In genomic region chr3:41866298-41866697, GRCh38 we compare ENCODE assay signal across 31 cellular contexts.
DNase-seq lines count a peak whose midpoint lies in the region; ATAC-seq, FAIRE-seq and TF ChIP-seq lines count a peak whose summit lies in the region.
"Had no signal": no experiment of that assay in that cellular context is flagged by ENCODE, and none has a peak within 500 bp of the region (broad histone marks: within the 10 kb centered on the region; RNA-seq: fewer than 3 reads in every experiment).

No MANE protein-coding gene starts in this region.

- no peak overlapping the region for H3K27ac ChIP-seq in K562 (ENCODE audit: extremely low read depth, low read depth, low read length)
- H3K27ac ChIP-seq: 22Rv1; A549; BLaER1; BLaER1 treated with 17β-estradiol and CSF1 and Interleukin-3, amounts not matched to agents 10 nM and 100 nM; C4-2B had no signal

- H2AFZ ChIP-seq in K562 (ENCODE audit: low read depth, low read length): no peak overlapping the region

- no peak for TF ChIP-seq EP300 in K562 (IDR thresholded peaks at IDR 0.05; ENCODE audit: low read length)

- FAIRE-seq in K562 (lab: Jason Lieb, UNC) (no peak), urothelium cell line (lab: Jason Lieb, UNC) (peak; percentile 5)
- FAIRE-seq: A204.1, A549, D721Med had no signal

- H3K79me2 ChIP-seq in K562 (ENCODE audit: control insufficient read depth, insufficient read depth, low read length): no peaks in the 10 kb centered on the region

- no TSS peak for BruUV-seq in K562 (replicated peaks; lab: Mats Ljungman, UMichigan)

- POLR2A ChIA-PET in K562 (lab: Yijun Ruan, JAX): no interaction called here

- in situ Hi-C loops in K562 (cut with MboI): loop anchor here (10.0 kb wide), 1 partner anchor 161 kb away; no protein-coding TSS in a partner anchor

- H3K27me3 ChIP-seq in K562 (ENCODE audit: control insufficient read depth in 2 of 2, insufficient read depth in 2 of 2, low read length in 2 of 2): 0 out of 5 replicates have a peak, but pooled peaks cover 0 to 7% of the 10 kb centered on the region in 2 experiments
- H3K27me3 ChIP-seq: BE2C; BLaER1; BLaER1 treated with 17β-estradiol and CSF1 and Interleukin-3, amounts not matched to agents 10 nM and 100 nM had no signal

- H4K20me1 ChIP-seq in K562 (replicated peaks; ENCODE audit: control insufficient read depth, insufficient read depth, low read length): no peaks in the 10 kb centered on the region
- H4K20me1 ChIP-seq: BLaER1; BLaER1 treated with 17β-estradiol and CSF1 and Interleukin-3, amounts not matched to agents 10 nM and 100 nM had no signal

- no peak overlapping the region for H3K4me3 ChIP-seq in K562
- H3K4me3 ChIP-seq: A549; BLaER1; BLaER1 treated with 17β-estradiol and CSF1 and Interleukin-3, amounts not matched to agents 10 nM and 100 nM had no signal

- no peak for TF ChIP-seq POLR2A in K562 (conservative IDR thresholded peaks at IDR 0.05)

- ATAC-seq in K562: no peak
- ATAC-seq: A549; CD8-positive, alpha-beta T cell had no signal

- H3K36me3 ChIP-seq in K562 (ENCODE audit: control insufficient read depth, insufficient read depth, low read length): no peaks in the 10 kb centered on the region
- H3K36me3 ChIP-seq: BE2C, BLaER1 had no signal

- CTCF ChIA-PET in K562 (lab: Yijun Ruan, JAX; ENCODE audit: low intra/inter-chr PET ratio): no interaction called here

- 9% methylated on average over 6 of the region's 6 CpGs for WGBS in K562 (ENCODE audit: insufficient coverage, low coverage, missing lambda C conversion rate)

- H3K4me1 ChIP-seq in K562 (replicated peaks in 1 of 2; ENCODE audit: control insufficient read depth in 2 of 2, insufficient read depth in 2 of 2, low read length in 2 of 2): no peaks in the 10 kb centered on the region
- H3K4me1 ChIP-seq: A549; BE2C; BLaER1; BLaER1 treated with 17β-estradiol and CSF1 and Interleukin-3, amounts not matched to agents 10 nM and 100 nM; Caco-2 had no signal

- no peaks in the 10 kb centered on the region for H3K9me3 ChIP-seq in K562 (replicated peaks; ENCODE audit: control insufficient read depth, insufficient read depth, low read depth, low read length)
- H3K9me3 ChIP-seq: A549, BE2C, Caco-2 had no signal

- no peak for TF ChIP-seq RAD21 in K562 (CRISPR knock-in tag; conservative IDR thresholded peaks at IDR 0.05 in 1 of 2, IDR thresholded peaks at IDR 0.05 in 1 of 2)

- no peak overlapping the region for H3K4me2 ChIP-seq in K562 (ENCODE audit: insufficient read depth, low read length)
- H3K4me2 ChIP-seq: A549; BLaER1; BLaER1 treated with 17β-estradiol and CSF1 and Interleukin-3, amounts not matched to agents 10 nM and 100 nM had no signal

- H3K9me1 ChIP-seq in K562 (ENCODE audit: control insufficient read depth, insufficient read depth, low read length): no peaks in the 10 kb centered on the region

- no peak for TF ChIP-seq CTCF in K562 (IDR thresholded peaks at IDR 0.05 in 2 of 3, conservative IDR thresholded peaks at IDR 0.05 in 1 of 3; ENCODE audit: insufficient read depth in 2 of 3, low read depth in 1 of 3, low read length in 3 of 3)

- H3K9ac ChIP-seq in K562 (ENCODE audit: insufficient read depth in 1 of 2, low read depth in 2 of 2, low read length in 2 of 2): no peak overlapping the region
- H3K9ac ChIP-seq: BLaER1; BLaER1 treated with 17β-estradiol and CSF1 and Interleukin-3, amounts not matched to agents 10 nM and 100 nM had no signal

- intact Hi-C loops in K562 (cut with micrococcal nuclease): no loop called here

- DNase-seq in K562 (ENCODE audit: extremely low read depth in 1 of 4, low spot score in 3 of 4) (no peak), urothelium cell line (ENCODE audit: low spot score) (no peak), retina (no peak)
- no peak for DNase-seq in activated CD4-positive, alpha-beta T cell treated with anti-CD3 and anti-CD28 coated beads, Interleukin-2, amount 50 U/mL, for 4 hours
- DNase-seq: 8988T; ACHN; AML-193; BE2C; C1 segment of cervical spinal cord; Caco-2; Calu3; CD4-positive, alpha-beta memory T cell; CD4-positive, alpha-beta T cell; CD4-positive, CD25-positive, alpha-beta regulatory T cell; CD8-positive, alpha-beta memory T cell; CD8-positive, alpha-beta T cell; COR-L47; DMS 273 treated with DMSO at 0.1 percent for 48 hours; DMS153; DMS53; DMS79; DMS79 treated with DMSO at 0.1 percent for 48 hours; DND-41; EL had no signal

TF ChIP-seq in K562, 482 proteins besides CTCF, POLR2A, EP300 and RAD21:
- TF ChIP-seq NRF1 (conservative IDR thresholded peaks at IDR 0.05 in 1 of 2, IDR thresholded peaks at IDR 0.05 in 1 of 2) (peak; percentile 66 to 68), PHB2 (IDR thresholded peaks at IDR 0.05; ENCODE audit: low read depth) (no peak)
TF ChIP-seq in K562: peak in this region for 1.
